In the genomic region with DNA sequence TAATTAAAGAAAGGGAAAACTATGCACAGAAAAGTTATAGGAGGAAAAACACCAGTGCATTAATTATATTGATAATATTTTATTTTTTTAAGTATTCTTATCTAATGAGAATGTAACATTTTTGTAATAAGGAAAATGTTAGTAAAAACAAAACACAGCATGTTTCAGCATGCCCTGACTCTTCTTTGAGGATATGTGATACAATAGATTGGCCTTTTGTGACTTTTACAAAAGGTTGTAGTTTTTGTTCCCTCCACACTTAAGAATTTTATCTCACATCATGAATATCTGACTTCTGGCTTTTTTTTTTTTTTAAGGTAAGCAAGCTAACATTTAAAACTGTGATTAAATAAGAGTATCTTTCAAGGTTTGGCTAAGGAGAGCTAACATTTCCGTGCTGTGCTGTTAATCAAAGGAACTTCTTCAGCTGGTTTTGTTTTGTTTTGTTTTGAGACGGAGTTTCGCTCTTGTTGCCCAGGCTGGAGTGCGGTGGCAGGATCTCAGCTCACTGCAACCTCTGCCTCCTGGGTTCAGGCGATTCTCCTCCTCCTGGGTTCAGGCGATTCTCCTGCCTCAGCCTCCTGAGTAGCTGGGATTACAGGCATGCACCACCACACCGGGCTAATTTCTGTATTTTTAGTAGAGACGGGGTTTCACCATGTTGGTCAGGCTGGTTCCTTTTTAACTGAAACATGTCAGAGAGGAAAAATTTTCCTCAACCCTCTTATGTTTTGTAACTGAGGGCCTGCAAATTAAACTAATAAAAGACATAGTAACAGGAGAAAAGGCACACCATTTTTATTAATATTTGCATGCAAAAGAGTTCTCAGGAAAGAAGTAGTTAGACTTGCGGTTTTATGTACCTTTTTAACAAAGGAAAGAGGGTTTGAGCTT, we compare ENCODE assay signal across 12 cellular contexts.
DNase-seq lines count a peak whose midpoint lies in the region; ATAC-seq and FAIRE-seq lines count a peak whose summit lies in the region.
"Had no signal": no experiment of that assay in that cellular context is flagged by ENCODE, and none has a peak within 500 bp of the region (broad histone marks: within the 10 kb centered on the region; RNA-seq: fewer than 3 reads in every experiment).

No MANE protein-coding gene starts in this region.

- no peaks in the 10 kb centered on the region for H3K27me3 Mint-ChIP-seq in central memory CD8-positive, alpha-beta T cell

- H3K27ac Mint-ChIP-seq in central memory CD8-positive, alpha-beta T cell (ENCODE audit: low read depth): peak overlapping the region; percentile 93

- no peak for FAIRE-seq in RCC 7860 (lab: Jason Lieb, UNC)

- no peaks in the 10 kb centered on the region for H3K9me3 Mint-ChIP-seq in central memory CD8-positive, alpha-beta T cell

- peak; percentile 26 for ATAC-seq in central memory CD8-positive, alpha-beta T cell (replicated peaks; ENCODE audit: extremely low read depth, poor library complexity, severe bottlenecking)
- ATAC-seq in GM18870 (IDR thresholded peaks at IDR 0.05; ENCODE audit: unreplicated experiment) (no peak), GM21786 (IDR thresholded peaks at IDR 0.05; ENCODE audit: unreplicated experiment) (no peak)
- ATAC-seq: esophagus mucosa had no signal

- DNase-seq in stimulated activated CD4-positive, alpha-beta T cell treated with anti-CD3 and anti-CD28 coated beads, Interleukin-1b, Interleukin-23, amount 100 ng/mL, for 48 hours: peak; percentile 17
- no peak for DNase-seq in stimulated activated CD4-positive, alpha-beta T cell treated with anti-CD3 and anti-CD28 coated beads, Interleukin-12 subunit alpha, Interleukin-12 subunit beta, amount 100 ng/mL, for 4 hours
- DNase-seq in activated CD4-positive, alpha-beta T cell treated with anti-CD3 and anti-CD28 coated beads for 1 hour: peak; percentile 8
- DNase-seq in central memory CD8-positive, alpha-beta T cell (ENCODE audit: low spot score in 2 of 2): no peak
- no peak for DNase-seq in NCI-H2081 (lab: John Stamatoyannopoulos, UW)
- no peak for DNase-seq in RCC 7860 (ENCODE audit: low spot score)
- DNase-seq: amygdala, NCI-H526 treated with DMSO at 0.1 percent for 48 hours, ovary had no signal

- H3K4me1 Mint-ChIP-seq in central memory CD8-positive, alpha-beta T cell: peaks cover 61% of the 10 kb centered on the region

- H3K36me3 Mint-ChIP-seq in central memory CD8-positive, alpha-beta T cell (ENCODE audit: insufficient read depth): peaks cover 3% of the 10 kb centered on the region

- H3K4me3 Mint-ChIP-seq in central memory CD8-positive, alpha-beta T cell: peak overlapping the region; percentile 77

Comparison
In these comparisons a context has a peak if more than half of its experiments do, and no peak if none do; other contexts are left out.
1. DNase-seq: peak in stimulated activated CD4-positive, alpha-beta T cell treated with anti-CD3 and anti-CD28 coated beads, Interleukin-1b, Interleukin-23, amount 100 ng/mL, for 48 hours (single experiment) and activated CD4-positive, alpha-beta T cell treated with anti-CD3 and anti-CD28 coated beads for 1 hour (single experiment); none in stimulated activated CD4-positive, alpha-beta T cell treated with anti-CD3 and anti-CD28 coated beads, Interleukin-12 subunit alpha, Interleukin-12 subunit beta, amount 100 ng/mL, for 4 hours (single experiment), central memory CD8-positive, alpha-beta T cell (0 of 2), NCI-H2081 (0 of 2) and RCC 7860 (single experiment).